Comparison of ENCODE assay signal across 18 cellular contexts in the genomic region with DNA sequence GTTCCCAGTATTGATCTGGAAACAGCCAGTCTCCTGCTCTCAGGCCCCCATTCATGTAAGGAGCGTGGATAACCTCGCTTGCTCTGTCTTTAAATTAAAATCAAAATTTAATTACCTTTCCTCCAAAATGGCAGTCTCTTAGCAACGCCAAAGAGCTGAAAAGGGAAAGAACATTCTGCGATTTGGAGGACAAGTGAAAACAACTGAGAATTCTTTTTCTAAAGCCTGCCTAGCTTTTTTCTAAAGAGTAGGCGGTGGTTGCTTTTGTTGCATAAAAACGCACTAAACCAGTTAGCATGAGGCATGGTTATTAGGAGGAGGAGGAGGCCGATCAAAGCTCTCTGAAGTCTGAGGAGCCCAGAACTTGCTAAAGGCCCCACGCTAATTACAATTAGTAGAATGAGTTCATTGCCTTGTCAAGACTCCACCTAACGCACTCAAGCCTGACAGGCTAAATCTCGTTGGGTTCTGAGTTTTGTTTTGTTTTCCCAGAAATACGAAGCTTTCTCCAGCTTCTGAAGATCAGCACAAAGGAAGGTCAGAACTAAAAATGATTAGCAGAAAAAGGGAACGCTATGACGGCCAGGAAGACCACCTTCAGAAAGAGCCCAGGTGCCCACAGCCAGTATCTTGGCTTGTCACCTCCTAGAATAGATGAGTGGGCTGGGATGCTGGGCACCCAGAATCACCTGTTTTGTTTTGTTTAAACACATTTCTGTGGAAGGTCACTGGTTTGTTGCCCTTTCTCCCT.
DNase-seq lines count a peak whose midpoint lies in the region; ATAC-seq and TF ChIP-seq lines count a peak whose summit lies in the region.
"Had no signal": no experiment of that assay in that cellular context is flagged by ENCODE, and none has a peak within 500 bp of the region (broad histone marks: within the 10 kb centered on the region; RNA-seq: fewer than 3 reads in every experiment).

No MANE protein-coding gene starts in this region.

- H4K91ac ChIP-seq in neuronal stem cell (ENCODE audit: low read depth, low read length, poor library complexity) = no peak overlapping the region

- no peak overlapping the region for H3K27ac Mint-ChIP-seq in natural killer cell treated with Interleukin-12 subunit alpha and Interleukin-12 subunit beta and Interleukin-15 and Interleukin-18, amount 100 ng/mL, for 72 hours
- H3K27ac Mint-ChIP-seq: activated T-cell treated with anti-CD3 and anti-CD28 coated beads, Interleukin-2, amount 50 U/mL, for 24 hours; naive thymus-derived CD4-positive, alpha-beta T cell had no signal

- peak overlapping the region; percentile 51 for H3K18ac ChIP-seq in neuronal stem cell (ENCODE audit: low read length)

- peaks cover 7 to 10% of the 10 kb centered on the region in 2 donors for H3K4me1 ChIP-seq in esophagus (ENCODE audit: control insufficient read depth in 2 of 2, insufficient read depth in 2 of 2, low read length in 1 of 2)
- peaks cover 18 to 25% of the 10 kb centered on the region in 2 donors for H3K4me1 ChIP-seq in neuronal stem cell (ENCODE audit: control insufficient read depth in 2 of 2, insufficient read depth in 1 of 2, low read depth in 1 of 2, low read length in 2 of 2)
- peaks cover 0 to 16% (median 4%) of the 10 kb centered on the region in 4 donors for H3K4me1 ChIP-seq in upper lobe of left lung

- TF ChIP-seq EP300 in upper lobe of left lung (IDR thresholded peaks at IDR 0.05) = no peak

- no peak overlapping the region for H2BK5ac ChIP-seq in neuronal stem cell (ENCODE audit: low read length)

- H2BK15ac ChIP-seq in neuronal stem cell (ENCODE audit: low read length) = no peak overlapping the region

- peak overlapping the region; percentile 29 for H3K4me2 ChIP-seq in neuronal stem cell (ENCODE audit: insufficient read depth, low read length, poor library complexity, severe bottlenecking)

- no peak for TF ChIP-seq POLR2A in upper lobe of left lung (IDR thresholded peaks at IDR 0.05)

- peak overlapping the region; percentile 84 to 90 for H3K27ac ChIP-seq in esophagus (ENCODE audit: low read depth in 2 of 2, low read length in 1 of 2)
- no peak overlapping the region for H3K27ac ChIP-seq in neuronal stem cell (replicated peaks; ENCODE audit: low read length)
- peak overlapping the region; percentile 10 to 71 (median 30) for H3K27ac ChIP-seq in upper lobe of left lung
- H3K27ac ChIP-seq: right atrium auricular region, SK-N-MC had no signal

- H3K79me1 ChIP-seq in neuronal stem cell (ENCODE audit: low read depth, low read length) = no peaks in the 10 kb centered on the region

- H3K9me3 ChIP-seq in esophagus (ENCODE audit: control insufficient read depth in 2 of 2, insufficient read depth in 1 of 2, low read depth in 1 of 2, low read length in 1 of 2) (no peaks in the 10 kb centered on the region), neuronal stem cell (replicated peaks in 1 of 2; ENCODE audit: control insufficient read depth in 2 of 2, insufficient read depth in 1 of 2, low read depth in 1 of 2, low read length in 2 of 2) (no peaks in the 10 kb centered on the region), upper lobe of left lung (no peaks in the 10 kb centered on the region)
- H3K9me3 ChIP-seq: colonic mucosa, right atrium auricular region had no signal

- H3K36me3 ChIP-seq in esophagus (ENCODE audit: control insufficient read depth in 2 of 2, insufficient read depth in 2 of 2, low read length in 1 of 2) = no peaks in the 10 kb centered on the region
- no peaks in the 10 kb centered on the region for H3K36me3 ChIP-seq in neuronal stem cell (replicated peaks in 1 of 2; ENCODE audit: control insufficient read depth in 2 of 2, insufficient read depth in 2 of 2, low read length in 2 of 2)
- H3K36me3 ChIP-seq in upper lobe of left lung = no peaks in the 10 kb centered on the region
- H3K36me3 ChIP-seq: colonic mucosa, right atrium auricular region had no signal

- H2BK12ac ChIP-seq in neuronal stem cell (ENCODE audit: low read length) = no peak overlapping the region

- H3K4ac ChIP-seq in neuronal stem cell (ENCODE audit: low read length) = no peak overlapping the region

- H3K36me3 Mint-ChIP-seq in natural killer cell treated with Interleukin-12 subunit alpha and Interleukin-12 subunit beta and Interleukin-15 and Interleukin-18, amount 100 ng/mL, for 72 hours = no peaks in the 10 kb centered on the region
- H3K36me3 Mint-ChIP-seq: naive thymus-derived CD4-positive, alpha-beta T cell had no signal

- no peak overlapping the region for H3K14ac ChIP-seq in neuronal stem cell (ENCODE audit: low read length)

- ATAC-seq in upper lobe of left lung (ENCODE audit: low FRiP score in 2 of 2) = no peak
- no peak for ATAC-seq in natural killer cell treated with Interleukin-12 subunit alpha and Interleukin-12 subunit beta and Interleukin-15 and Interleukin-18, amount 100 ng/mL, for 72 hours
- ATAC-seq: naive thymus-derived CD4-positive, alpha-beta T cell had no signal

- no peaks in the 10 kb centered on the region for H3K27me3 ChIP-seq in esophagus (ENCODE audit: control insufficient read depth in 1 of 2, insufficient read depth in 2 of 2, low read length in 2 of 2)
- H3K27me3 ChIP-seq in neuronal stem cell (ENCODE audit: control insufficient read depth in 3 of 3, insufficient read depth in 3 of 3, low read depth in 1 of 3, low read length in 3 of 3) = peaks cover 0 to 2% (median under 1%) of the 10 kb centered on the region in 3 experiments
- H3K27me3 ChIP-seq in upper lobe of left lung = no peaks in the 10 kb centered on the region
- H3K27me3 ChIP-seq: colonic mucosa, right atrium auricular region had no signal

- no peak overlapping the region for H3K9ac ChIP-seq in neuronal stem cell (ENCODE audit: low read depth, low read length, poor library complexity)

- H3K23ac ChIP-seq in neuronal stem cell (ENCODE audit: low read depth, low read length, poor library complexity) = no peak overlapping the region

- no peak overlapping the region for H2AFZ ChIP-seq in neuronal stem cell (ENCODE audit: low read length)

- H4K8ac ChIP-seq in neuronal stem cell (ENCODE audit: low read depth, low read length) = no peak overlapping the region

- TF ChIP-seq CTCF in upper lobe of left lung (IDR thresholded peaks at IDR 0.05) = no peak

- H3K27me3 Mint-ChIP-seq in natural killer cell treated with Interleukin-12 subunit alpha and Interleukin-12 subunit beta and Interleukin-15 and Interleukin-18, amount 100 ng/mL, for 72 hours = peaks cover 7 to 8% of the 10 kb centered on the region in 2 donors
- H3K27me3 Mint-ChIP-seq: activated T-cell treated with anti-CD3 and anti-CD28 coated beads, Interleukin-2, amount 50 U/mL, for 24 hours had no signal

- H2BK120ac ChIP-seq in neuronal stem cell (ENCODE audit: low read depth, low read length) = no peak overlapping the region

- 50 to 58% methylated on average over 13 of the region's 13 CpGs for WGBS in esophagus, 2 donors
- no CpG with 5 or more reads among the region's 13 CpGs for WGBS in neuronal stem cell (ENCODE audit: extremely low coverage in 2 of 2, insufficient read length in 2 of 2, insufficient replicate concordance in 1 of 2), 2 donors
- WGBS in upper lobe of left lung, 2 donors = 78 to 87% methylated on average over 13 of the region's 13 CpGs

- H3K4me3 Mint-ChIP-seq in natural killer cell treated with Interleukin-12 subunit alpha and Interleukin-12 subunit beta and Interleukin-15 and Interleukin-18, amount 100 ng/mL, for 72 hours = no peak overlapping the region
- H3K4me3 Mint-ChIP-seq: activated T-cell treated with anti-CD3 and anti-CD28 coated beads, Interleukin-2, amount 50 U/mL, for 24 hours; naive thymus-derived CD4-positive, alpha-beta T cell had no signal

- no peak overlapping the region for H2AK5ac ChIP-seq in neuronal stem cell (ENCODE audit: low read depth, low read length)

- peaks cover 2% of the 10 kb centered on the region for H3K9me3 Mint-ChIP-seq in natural killer cell treated with Interleukin-12 subunit alpha and Interleukin-12 subunit beta and Interleukin-15 and Interleukin-18, amount 100 ng/mL, for 72 hours
- H3K9me3 Mint-ChIP-seq: activated T-cell treated with anti-CD3 and anti-CD28 coated beads, Interleukin-2, amount 50 U/mL, for 24 hours had no signal

- DNase-seq in NCI-H1092 treated with DMSO at 0.1 percent for 48 hours (lab: John Stamatoyannopoulos, UW) (peak; percentile 71), NCI-H1092 (lab: John Stamatoyannopoulos, UW) (no peak), neuronal stem cell (ENCODE audit: low spot score) (peak; percentile 24), upper lobe of left lung (no peak), NCI-H345 (lab: John Stamatoyannopoulos, UW) (no peak), NCI-H187 (lab: John Stamatoyannopoulos, UW) (no peak)
- no peak for DNase-seq in natural killer cell treated with Interleukin-12 subunit alpha and Interleukin-12 subunit beta and Interleukin-15 and Interleukin-18, amount 100 ng/mL, for 72 hours (ENCODE audit: low spot score)
- DNase-seq: 8988T; activated CD4-positive, alpha-beta T cell treated with anti-CD3 and anti-CD28 coated beads, Interleukin-2, amount 50 U/mL, for 1 hour; activated T-cell treated with anti-CD3 and anti-CD28 coated beads, Interleukin-2, amount 50 U/mL, for 24 hours; colonic mucosa; left colon; naive thymus-derived CD4-positive, alpha-beta T cell; NCI-H2227 treated with DMSO at 0.1 percent for 48 hours; stimulated activated CD4-positive, alpha-beta T cell treated with anti-CD3 and anti-CD28 coated beads, Interleukin-2, amount 100 ng/mL, for 48 hours had no signal

- H3K4me1 Mint-ChIP-seq in natural killer cell treated with Interleukin-12 subunit alpha and Interleukin-12 subunit beta and Interleukin-15 and Interleukin-18, amount 100 ng/mL, for 72 hours (ENCODE audit: low read depth in 2 of 2) = no peaks in the 10 kb centered on the region
- H3K4me1 Mint-ChIP-seq: naive thymus-derived CD4-positive, alpha-beta T cell had no signal

- H3K4me3 ChIP-seq in esophagus (ENCODE audit: low read depth in 1 of 2, low read length in 2 of 2) = peak overlapping the region in 1 of 2 donors; percentile 9
- H3K4me3 ChIP-seq in neuronal stem cell (ENCODE audit: low read length in 2 of 2) = no peak overlapping the region
- H3K4me3 ChIP-seq in upper lobe of left lung = no peak overlapping the region
- H3K4me3 ChIP-seq: colonic mucosa, right atrium auricular region, SK-N-MC had no signal

Comparison
In these comparisons a context has a peak if more than half of its experiments do, and no peak if none do; other contexts are left out.
1. DNase-seq: peak in NCI-H1092 treated with DMSO at 0.1 percent for 48 hours (single experiment) and neuronal stem cell (single experiment); none in NCI-H1092 (single experiment), upper lobe of left lung (0 of 2), natural killer cell treated with Interleukin-12 subunit alpha and Interleukin-12 subunit beta and Interleukin-15 and Interleukin-18, amount 100 ng/mL, for 72 hours (single experiment), NCI-H345 (single experiment) and NCI-H187 (0 of 2).